8 cellular contexts compared by ENCODE assay signal in the genomic region with DNA sequence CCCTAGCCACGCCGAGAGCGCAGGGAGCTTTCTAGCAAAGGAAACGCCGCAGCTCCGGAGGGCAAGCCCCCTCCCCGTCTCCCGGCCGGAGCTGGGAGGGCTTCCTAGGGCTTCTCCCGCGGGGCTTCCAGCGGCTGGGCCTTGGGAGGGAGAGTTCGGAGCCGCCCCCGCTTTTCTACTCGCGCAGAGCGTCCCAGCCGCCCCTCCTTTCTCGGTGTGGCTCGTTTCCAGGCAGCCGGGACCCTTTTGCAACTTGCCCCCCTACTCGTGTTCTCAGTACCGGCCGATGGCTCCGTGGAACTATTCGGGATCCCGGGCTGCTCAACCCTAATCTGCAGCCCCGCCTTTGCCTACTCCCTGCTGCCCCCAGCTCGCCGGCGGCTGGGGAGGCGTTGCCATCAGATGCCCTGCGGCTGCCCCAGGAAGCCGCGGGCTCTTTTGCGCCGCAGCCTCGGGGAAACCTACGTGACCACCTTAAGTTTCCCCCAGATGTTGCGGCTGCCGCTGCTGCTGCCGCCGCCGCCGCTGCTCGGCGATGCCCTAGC. TPM values are rescaled to one million over a fixed set of nuclear protein-coding genes. Genes with fewer than 3 reads are reported as not detected.
A peak's percentile ranks its signal among the peaks of the same experiment; 100 is the strongest.
DNase-seq lines count a peak whose midpoint lies in the region; ATAC-seq and TF ChIP-seq lines count a peak whose summit lies in the region.

No MANE protein-coding gene starts in this region.

- H3K36me3 ChIP-seq in gastroesophageal sphincter, result peaks cover 0 to 7% of the 10 kb centered on the region in 2 donors

- DNase-seq in AML-193 (lab: John Stamatoyannopoulos, UW), result peak; percentile 52 to 72
- peak; percentile 91 for DNase-seq in NCI-H748 (lab: John Stamatoyannopoulos, UW; ENCODE audit: unreplicated experiment)
- DNase-seq in activated effector memory CD4-positive, alpha-beta T cell treated with anti-CD3 and anti-CD28 coated beads, Interleukin-2, amount 50 U/mL, for 16 hours, result peak; percentile 91
- DNase-seq in nucleus accumbens (lab: John Stamatoyannopoulos, UW), result peak in 35 of 56 donors; percentile 28 to 83 (median 64)
- no peak for DNase-seq in T1000 (lab: John Stamatoyannopoulos, UW)

- peaks cover 0 to 54% (median 0%) of the 10 kb centered on the region in 3 donors for H3K4me1 ChIP-seq in gastroesophageal sphincter

- H3K4me3 ChIP-seq in gastroesophageal sphincter, result peak overlapping the region; percentile 67 to 88

- TF ChIP-seq POLR2A in gastroesophageal sphincter (IDR thresholded peaks at IDR 0.05), result peak in 1 of 2 donors; percentile 50

- TF ChIP-seq CTCF in gastroesophageal sphincter (IDR thresholded peaks at IDR 0.05), result peak in 2 of 4 experiments; percentile 18 to 23

- H3K9me3 ChIP-seq in gastroesophageal sphincter, result no peaks in the 10 kb centered on the region

- 0% methylated on average over 2 to 12 of the region's 48 CpGs for WGBS in gastroesophageal sphincter (ENCODE audit: low coverage in 1 of 2), 2 donors

- no peaks in the 10 kb centered on the region for H3K27me3 ChIP-seq in gastroesophageal sphincter

- H3K27ac ChIP-seq in gastroesophageal sphincter, result peak overlapping the region; percentile 95 to 100 (median 100)

- TF ChIP-seq EP300 in gastroesophageal sphincter (IDR thresholded peaks at IDR 0.05), result no peak

- ATAC-seq in GM18519 (IDR thresholded peaks at IDR 0.05; ENCODE audit: low FRiP score, unreplicated experiment), result peak; percentile 28
- ATAC-seq in HG02981 (IDR thresholded peaks at IDR 0.05; ENCODE audit: unreplicated experiment), result peak; percentile 27
- peak; percentile 45 for ATAC-seq in gastroesophageal sphincter

RNA-seq across cellular contexts. Expression of a gene that starts 1.5 kb away (rescaled TPM):
- total RNA-seq in gastroesophageal sphincter, result 1 to 10 TPM; 1.3 to 7.3 (median 1.8) TPM
